18 cellular contexts compared by ENCODE assay signal in genomic region chr13:71021810-71022422, GRCh38.
DNase-seq lines count a peak whose midpoint lies in the region; ATAC-seq lines count a peak whose summit lies in the region.
"Had no signal": no experiment of that assay in that cellular context is flagged by ENCODE, and none has a peak within 500 bp of the region (broad histone marks: within the 10 kb centered on the region; RNA-seq: fewer than 3 reads in every experiment).

No MANE protein-coding gene starts in this region.

- no peak overlapping the region for H3K4me2 ChIP-seq in mesenchymal stem cell (ENCODE audit: low read length, poor library complexity, severe bottlenecking)

- no peak overlapping the region for H4K91ac ChIP-seq in mesenchymal stem cell (ENCODE audit: low read length)

- no peak overlapping the region for H3K23ac ChIP-seq in mesenchymal stem cell (ENCODE audit: low read length in 2 of 2)

- no peak overlapping the region for H2AK5ac ChIP-seq in mesenchymal stem cell (ENCODE audit: low read length, severe bottlenecking)

- no peak overlapping the region for H2BK120ac ChIP-seq in mesenchymal stem cell (ENCODE audit: low read depth, low read length)

- H2BK12ac ChIP-seq in mesenchymal stem cell (ENCODE audit: low read length in 2 of 2), result no peak overlapping the region

- no peaks in the 10 kb centered on the region for H3K4me1 ChIP-seq in mesenchymal stem cell (ENCODE audit: control insufficient read depth, insufficient read depth, low read depth, low read length)
- H3K4me1 ChIP-seq: left ventricle myocardium inferior, SJSA1, upper lobe of left lung had no signal

- no peak overlapping the region for H2BK15ac ChIP-seq in mesenchymal stem cell (ENCODE audit: low read depth, poor library complexity, severe bottlenecking)

- peak; percentile 85 for ATAC-seq in HG02973 (IDR thresholded peaks at IDR 0.05; ENCODE audit: unreplicated experiment)
- ATAC-seq in Right ventricle myocardium inferior, result no peak
- ATAC-seq in GM21737 (IDR thresholded peaks at IDR 0.05; ENCODE audit: unreplicated experiment), result no peak
- ATAC-seq: activated T-helper 17 cell treated with anti-CD3 and anti-CD28 coated beads, Interleukin-2, amount 50 U/mL, for 72 hours had no signal

- DNase-seq in NCI-H1105 treated with DMSO at 0.1 percent for 48 hours (lab: John Stamatoyannopoulos, UW), result peak; percentile 1
- DNase-seq in NCI-H1105 (lab: John Stamatoyannopoulos, UW), result no peak
- DNase-seq in NCI-H69 (lab: John Stamatoyannopoulos, UW), result peak; percentile 53
- peak; percentile 26 for DNase-seq in mesenchymal stem cell
- DNase-seq in Right ventricle myocardium inferior (ENCODE audit: missing footprints), result no peak
- no peak for DNase-seq in globus pallidus (ENCODE audit: low spot score)
- DNase-seq: activated CD4-positive, alpha-beta memory T cell treated with anti-CD3 and anti-CD28 coated beads, Interleukin-2, amount 10 ng/mL, durations not matched to agents 7 days and 5 days; amygdala; CD4-positive, CD25-positive, alpha-beta regulatory T cell; left ventricle myocardium inferior; NCI-H2107; ovary; stimulated activated naive CD4-positive, alpha-beta T cell treated with Interleukin-2 at 50 U/mL for 16 hours; upper lobe of left lung had no signal

- H2AFZ ChIP-seq in mesenchymal stem cell (ENCODE audit: low read depth, low read length), result no peak overlapping the region

- intact Hi-C loops in Right ventricle myocardium inferior (cut with DNase I), result no loop called here

- no peak overlapping the region for H3K27ac ChIP-seq in mesenchymal stem cell (ENCODE audit: low read length, poor library complexity, severe bottlenecking)
- H3K27ac ChIP-seq: left ventricle myocardium inferior, ovary, SJSA1, upper lobe of left lung had no signal

- no peaks in the 10 kb centered on the region for H3K27me3 ChIP-seq in mesenchymal stem cell (ENCODE audit: control insufficient read depth in 1 of 2, insufficient read depth in 1 of 2, low read length in 2 of 2)
- H3K27me3 ChIP-seq: ovary, SJSA1, upper lobe of left lung had no signal

- peak overlapping the region in 1 of 2 experiments; percentile 43 for H3K18ac ChIP-seq in mesenchymal stem cell (ENCODE audit: low read depth in 1 of 2, low read length in 2 of 2)

- no peak overlapping the region for H2BK5ac ChIP-seq in mesenchymal stem cell (ENCODE audit: low read depth, low read length, poor library complexity, severe bottlenecking)

- no peak overlapping the region for H3K4me3 ChIP-seq in mesenchymal stem cell (ENCODE audit: insufficient read depth in 1 of 2, low read depth in 1 of 2, low read length in 2 of 2)
- H3K4me3 ChIP-seq: left ventricle myocardium inferior, ovary, SJSA1, upper lobe of left lung had no signal

- H4K8ac ChIP-seq in mesenchymal stem cell (ENCODE audit: low read length), result peak overlapping the region; percentile 13

- no peak overlapping the region for H3K4ac ChIP-seq in mesenchymal stem cell (ENCODE audit: low read depth in 1 of 2, low read length in 2 of 2)

- no peak overlapping the region for H3K9ac ChIP-seq in mesenchymal stem cell (ENCODE audit: low read length)

- 65% methylated on average over 9 of the region's 10 CpGs for WGBS in mesenchymal stem cell

- H3K36me3 ChIP-seq in mesenchymal stem cell (ENCODE audit: control insufficient read depth in 1 of 2, insufficient read depth in 2 of 2, low read depth in 1 of 2, low read length in 2 of 2), result no peaks in the 10 kb centered on the region
- H3K36me3 ChIP-seq: left ventricle myocardium inferior, ovary, SJSA1, upper lobe of left lung had no signal

- H3K79me1 ChIP-seq in mesenchymal stem cell (replicated peaks; ENCODE audit: low read length, poor library complexity, severe bottlenecking), result no peaks in the 10 kb centered on the region

- no peak overlapping the region for H3K14ac ChIP-seq in mesenchymal stem cell (ENCODE audit: low read length in 2 of 2)

- peaks cover 4% of the 10 kb centered on the region for H3K9me3 ChIP-seq in mesenchymal stem cell (ENCODE audit: control insufficient read depth, low read length)
- H3K9me3 ChIP-seq: ovary, SJSA1, upper lobe of left lung had no signal

Comparison
In these comparisons a context has a peak if more than half of its experiments do, and no peak if none do; other contexts are left out.
1. DNase-seq: peak in NCI-H1105 treated with DMSO at 0.1 percent for 48 hours (single experiment), NCI-H69 (single experiment) and mesenchymal stem cell (single experiment); none in NCI-H1105 (single experiment), Right ventricle myocardium inferior (single experiment) and globus pallidus (single experiment).